9 cellular contexts compared by ENCODE assay signal in the genomic region with DNA sequence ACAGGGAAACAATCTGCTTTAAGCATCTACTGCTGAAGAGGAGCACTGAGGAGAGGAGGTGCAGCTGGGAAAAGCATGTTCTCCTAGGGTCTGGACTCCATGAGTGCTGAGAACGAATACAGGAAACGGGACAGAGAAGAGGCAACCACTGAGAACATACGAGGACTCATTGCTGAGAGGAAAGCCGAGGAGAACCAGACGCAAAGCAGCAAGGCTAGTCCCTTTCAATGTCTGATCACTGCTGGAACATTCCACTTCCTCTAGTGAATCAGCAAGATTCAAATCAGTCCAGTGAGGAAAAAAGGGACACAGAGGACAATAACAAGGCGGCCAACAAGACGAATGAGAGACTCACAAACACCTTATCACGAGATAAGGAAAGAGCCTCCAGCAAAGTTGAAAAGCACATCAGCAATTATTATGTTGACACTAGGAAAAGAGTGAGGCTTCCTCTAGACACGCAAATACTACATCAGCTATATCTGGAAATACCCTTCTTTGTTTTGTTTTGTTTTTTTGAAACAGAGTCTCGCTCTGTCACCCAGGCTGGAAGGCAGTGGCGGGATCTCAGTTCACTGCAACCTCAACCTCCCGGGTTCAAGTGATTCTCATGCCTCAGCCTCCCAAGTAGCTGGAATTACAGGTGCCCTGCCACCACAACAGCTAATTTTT.
DNase-seq lines count a peak whose midpoint lies in the region; ATAC-seq and TF ChIP-seq lines count a peak whose summit lies in the region.
"Had no signal": no experiment of that assay in that cellular context is flagged by ENCODE, and none has a peak within 500 bp of the region (broad histone marks: within the 10 kb centered on the region; RNA-seq: fewer than 3 reads in every experiment).

No MANE protein-coding gene starts in this region.

- no peak for ATAC-seq in HG02840 (IDR thresholded peaks at IDR 0.05; ENCODE audit: low FRiP score, unreplicated experiment)

- peaks cover 68% of the 10 kb centered on the region for H3K4me1 ChIP-seq in KMS-11 (ENCODE audit: low read depth, poor library complexity, severe bottlenecking)
- no peaks in the 10 kb centered on the region for H3K4me1 ChIP-seq in mucosa of rectum (ENCODE audit: control insufficient read depth in 2 of 2, insufficient read depth in 2 of 2, low read length in 2 of 2)

- H3K36me3 Mint-ChIP-seq in dendritic cell treated with granulocyte-macrophage colony-stimulating factor and Interleukin-4, amounts not matched to agents 40 ng/mL and 50 ng/mL, for 4 days (ENCODE audit: low read depth) = peaks cover 90% of the 10 kb centered on the region

- peak overlapping the region; percentile 91 for H3K4me2 ChIP-seq in KMS-11

- no peak overlapping the region for H3K4me3 ChIP-seq in KMS-11 (IDR thresholded peaks at IDR 0.05; ENCODE audit: insufficient read depth, low read depth, low read length)
- peak overlapping the region in 1 of 2 donors; percentile 41 for H3K4me3 ChIP-seq in mucosa of rectum (ENCODE audit: low read length in 2 of 2)

- H3K27me3 Mint-ChIP-seq in dendritic cell treated with granulocyte-macrophage colony-stimulating factor and Interleukin-4, amounts not matched to agents 40 ng/mL and 50 ng/mL, for 4 days = no peaks in the 10 kb centered on the region

- no peak for TF ChIP-seq CTCF in KMS-11 (conservative IDR thresholded peaks at IDR 0.05; ENCODE audit: low read depth, low read length)

- peaks cover 37% of the 10 kb centered on the region for H3K4me1 Mint-ChIP-seq in dendritic cell treated with granulocyte-macrophage colony-stimulating factor and Interleukin-4, amounts not matched to agents 40 ng/mL and 50 ng/mL, for 4 days (ENCODE audit: low read depth)

- H3K27ac Mint-ChIP-seq in dendritic cell treated with granulocyte-macrophage colony-stimulating factor and Interleukin-4, amounts not matched to agents 40 ng/mL and 50 ng/mL, for 4 days = peak overlapping the region; percentile 92

- H3K4me3 Mint-ChIP-seq in dendritic cell treated with granulocyte-macrophage colony-stimulating factor and Interleukin-4, amounts not matched to agents 40 ng/mL and 50 ng/mL, for 4 days = peak overlapping the region; percentile 53

- peak overlapping the region; percentile 100 for H3K27ac ChIP-seq in KMS-11
- peak overlapping the region; percentile 41 to 65 for H3K27ac ChIP-seq in mucosa of rectum (ENCODE audit: low read depth in 2 of 2, low read length in 2 of 2)

- no peaks in the 10 kb centered on the region for H4K20me1 ChIP-seq in KMS-11 (ENCODE audit: insufficient read depth)

- peak overlapping the region; percentile 79 for H3K9ac ChIP-seq in KMS-11
- no peak overlapping the region for H3K9ac ChIP-seq in mucosa of rectum (ENCODE audit: low read depth in 1 of 2, low read length in 2 of 2)

- intact Hi-C loops in dendritic cell treated with granulocyte-macrophage colony-stimulating factor and Interleukin-4, amounts not matched to agents 40 ng/mL and 50 ng/mL, for 4 days (cut with micrococcal nuclease) = loop anchor here (1.0 kb wide), 1 partner anchor 42 kb away; a partner anchor contains a TSS

- peak overlapping the region; percentile 24 for H2AFZ ChIP-seq in KMS-11 (ENCODE audit: low read depth)

- no peaks in the 10 kb centered on the region for H3K27me3 ChIP-seq in KMS-11 (ENCODE audit: insufficient read depth, low read depth)
- H3K27me3 ChIP-seq in mucosa of rectum (ENCODE audit: control insufficient read depth in 2 of 2, insufficient read depth in 2 of 2, low read length in 2 of 2) = no peaks in the 10 kb centered on the region

- DNase-seq in AG08395 (ENCODE audit: low spot score) (peak; percentile 38), ecto neural progenitor cell (ENCODE audit: low spot score) (no peak), NCI-H510A treated with DMSO at 0.1 percent for 48 hours (lab: John Stamatoyannopoulos, UW) (no peak), D341Med (ENCODE audit: low spot score) (no peak)
- DNase-seq: aorta had no signal

- H3K36me3 ChIP-seq in KMS-11 (ENCODE audit: insufficient read depth) = no peaks in the 10 kb centered on the region
- H3K36me3 ChIP-seq in mucosa of rectum (ENCODE audit: control insufficient read depth in 2 of 2, insufficient read depth in 2 of 2, low read length in 2 of 2) = peaks cover 65 to 68% of the 10 kb centered on the region in 2 donors

- H3K9me3 ChIP-seq in mucosa of rectum (ENCODE audit: control insufficient read depth in 2 of 2, low read length in 2 of 2) = no peaks in the 10 kb centered on the region

- H3K9me3 Mint-ChIP-seq in dendritic cell treated with granulocyte-macrophage colony-stimulating factor and Interleukin-4, amounts not matched to agents 40 ng/mL and 50 ng/mL, for 4 days = no peaks in the 10 kb centered on the region

- peaks cover 19% of the 10 kb centered on the region for H3K79me2 ChIP-seq in KMS-11 (ENCODE audit: insufficient read depth, low read depth)
